6 cellular contexts compared by ENCODE assay signal in genomic region chr18:38244360-38244940, GRCh38.
"Had no signal": no experiment of that assay in that cellular context is flagged by ENCODE, and none has a peak within 500 bp of the region (broad histone marks: within the 10 kb centered on the region; RNA-seq: fewer than 3 reads in every experiment).

No MANE protein-coding gene starts in this region.

- H3K4me3 ChIP-seq: GM23338 had no signal

- H3K27ac ChIP-seq: HL-60 had no signal

- ATAC-seq: GM23338, HepG2 had no signal

- DNase-seq: H9, HCEC 1CT, KBM-7 had no signal
